22 cellular contexts compared by ENCODE assay signal in the genomic region with DNA sequence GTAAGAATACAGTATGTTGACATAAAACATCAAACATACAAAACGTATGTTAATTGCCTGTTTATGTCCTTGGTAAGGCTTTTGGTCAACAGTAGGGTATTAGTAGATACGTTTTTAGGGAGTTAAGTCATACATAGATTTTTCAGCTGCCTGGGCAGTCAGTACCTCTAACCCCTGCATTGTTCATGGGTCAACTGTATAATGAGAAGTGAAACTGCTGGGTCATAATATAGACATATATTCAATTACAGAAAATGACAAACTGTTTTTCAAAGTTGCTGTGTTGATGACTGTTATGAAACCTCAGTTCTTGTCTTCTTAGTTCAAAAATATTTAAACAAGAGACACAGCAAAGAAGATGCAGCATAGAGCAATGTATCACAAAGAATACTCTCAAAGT.
"Had no signal": no experiment of that assay in that cellular context is flagged by ENCODE, and none has a peak within 500 bp of the region (broad histone marks: within the 10 kb centered on the region; RNA-seq: fewer than 3 reads in every experiment).

No MANE protein-coding gene starts in this region.

- ATAC-seq: left cardiac atrium; stimulated activated effector memory CD8-positive, alpha-beta T cell treated with anti-CD3 and anti-CD28 coated beads, Interleukin-12 subunit alpha, Interleukin-12 subunit beta, amount 100 ng/mL, for 72 hours had no signal

- DNase-seq: dorsolateral prefrontal cortex; effector CD8-positive, alpha-beta T cell; foreskin melanocyte; head of caudate nucleus; kidney; left cardiac atrium; left ventricle myocardium inferior; lower lobe of right lung; mesenchymal stem cell; midbrain; naive B cell; nephron progenitor cell; retina; right lobe of liver; stimulated activated CD4-positive, alpha-beta T cell treated with anti-CD3 and anti-CD28 coated beads, Interleukin-4, amount 100 ng/mL, for 1 hour; stimulated activated CD8-positive, alpha-beta memory T cell treated with anti-CD3 and anti-CD28 coated beads, Interleukin-4, amount 100 ng/mL, for 48 hours had no signal

- H3K27me3 ChIP-seq: hepatocyte, right lobe of liver, tibial nerve had no signal

- H3K36me3 ChIP-seq: left ventricle myocardium inferior, lower lobe of right lung, prostate gland, right lobe of liver, tibial nerve had no signal

- H3K4me3 ChIP-seq: coronary artery, dorsolateral prefrontal cortex, hepatocyte, left ventricle myocardium inferior, lower lobe of right lung, prostate gland, right lobe of liver, tibial nerve had no signal

- H3K27ac ChIP-seq: coronary artery, dorsolateral prefrontal cortex, hepatocyte, left ventricle myocardium inferior, lower lobe of right lung, parathyroid adenoma, prostate gland, right lobe of liver, tibial nerve had no signal

- FAIRE-seq: kidney had no signal

- H3K9me3 ChIP-seq: left ventricle myocardium inferior, lower lobe of right lung, prostate gland, right lobe of liver, tibial nerve had no signal

- H3K4me1 ChIP-seq: left ventricle myocardium inferior, lower lobe of right lung, parathyroid adenoma, prostate gland, right lobe of liver, tibial nerve had no signal
